ENCODE assay signal across 13 cellular contexts in the genomic region with DNA sequence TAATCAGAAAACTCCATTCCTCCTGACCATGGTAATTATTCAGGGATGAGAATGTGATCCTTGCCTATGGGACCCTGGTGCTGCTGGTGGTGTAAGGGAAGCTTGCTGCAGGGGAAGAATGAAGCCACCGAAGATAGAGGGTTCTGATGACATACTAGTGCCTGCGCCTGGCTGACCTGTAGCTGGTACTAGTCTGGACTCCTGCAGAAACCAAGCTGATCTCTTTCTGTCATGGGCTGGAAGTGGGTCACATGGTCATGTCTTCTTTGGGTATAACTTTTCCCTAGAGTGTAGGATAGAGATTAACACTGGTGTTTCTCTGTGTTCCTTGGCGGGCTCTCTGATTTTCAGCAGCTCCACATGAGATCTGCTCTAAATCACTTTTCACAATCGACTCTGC. TPM values are rescaled to one million over a fixed set of nuclear protein-coding genes. Genes with fewer than 3 reads are reported as not detected.
DNase-seq lines count a peak whose midpoint lies in the region; ATAC-seq and TF ChIP-seq lines count a peak whose summit lies in the region.
"Had no signal": no experiment of that assay in that cellular context is flagged by ENCODE, and none has a peak within 500 bp of the region (broad histone marks: within the 10 kb centered on the region; RNA-seq: fewer than 3 reads in every experiment).

No MANE protein-coding gene starts in this region.

- peaks cover 0 to 19% (median 0%) of the 10 kb centered on the region in 9 donors for H3K27me3 ChIP-seq in heart left ventricle
- no peaks in the 10 kb centered on the region for H3K27me3 ChIP-seq in RWPE2 (ENCODE audit: insufficient read depth, poor library complexity, severe bottlenecking)

- H3K4me1 ChIP-seq in heart left ventricle (peaks cover 0 to 20% (median 12%) of the 10 kb centered on the region in 12 donors), RWPE2 (ENCODE audit: insufficient read depth, poor library complexity, severe bottlenecking) (no peaks in the 10 kb centered on the region)

- H3K36me3 ChIP-seq in heart left ventricle (peaks cover 0 to 23% (median 17%) of the 10 kb centered on the region in 9 donors), RWPE2 (ENCODE audit: low read depth) (peaks cover 6% of the 10 kb centered on the region; the same call in 1 of the 2 replicates)

- no peak overlapping the region for H3K4me3 ChIP-seq in heart left ventricle
- no peak overlapping the region for H3K4me3 ChIP-seq in RWPE2 (ENCODE audit: severe bottlenecking)
- H3K4me3 ChIP-seq: K562 had no signal

- 42 to 49% (median 47%) methylated on average over 4 of the region's 4 CpGs for whole genome bisulfite sequencing in heart left ventricle, 4 donors

- no peak for TF ChIP-seq POLR2A in heart left ventricle (IDR thresholded peaks at IDR 0.05)

- H3K27ac ChIP-seq in heart left ventricle (no peak overlapping the region), RWPE2 (ENCODE audit: poor library complexity, severe bottlenecking) (no peak overlapping the region)

- intact Hi-C loops in heart left ventricle (cut with DNase I): no loop called here
- intact Hi-C loops in cardiac septum (cut with DNase I): no loop called here

- no peaks in the 10 kb centered on the region for H3K9me3 ChIP-seq in heart left ventricle
- H3K9me3 ChIP-seq in RWPE2 (ENCODE audit: severe bottlenecking): no peaks in the 10 kb centered on the region

- DNase-seq in heart left ventricle (peak in 1 of 5 donors; percentile 27), cardiac septum (ENCODE audit: low spot score) (no peak), RWPE2 (ENCODE audit: low spot score) (no peak), islet precursor cell (peak; percentile 45), SHP77 (lab: John Stamatoyannopoulos, UW) (no peak), NCI-H524 (lab: John Stamatoyannopoulos, UW) (no peak)
- DNase-seq: C1 segment of cervical spinal cord, HCEC 1CT, NCI-H1436, NCI-H2081, NCI-H510A had no signal

- TF ChIP-seq CTCF in heart left ventricle (IDR thresholded peaks at IDR 0.05) (no peak), RWPE2 (IDR thresholded peaks at IDR 0.05; ENCODE audit: poor library complexity, severe bottlenecking) (no peak)

- ATAC-seq in heart left ventricle (peak in 3 of 4 donors; percentile 31 to 47 (median 34)), RWPE2 (ENCODE audit: low read depth) (peak; percentile 16; the same call in 1 of the 3 replicates), GM18858 (IDR thresholded peaks at IDR 0.05; ENCODE audit: unreplicated experiment) (no peak)

RNA-seq across cellular contexts. Expression of a gene that starts 8.6 kb away (rescaled TPM):
- 1 to 10 TPM in 1 of 9 donors, under 1 TPM in 7, not detected in 1; 0.11 to 1.0 (median 0.22) TPM for total RNA-seq in heart left ventricle
- polyA plus RNA-seq in heart left ventricle: under 1 TPM; 0.08 to 0.23 TPM
- 0.35 TPM for total RNA-seq in cardiac septum

RNA-seq across cellular contexts. Expression of a gene that starts 38.3 kb away (rescaled TPM):
- total RNA-seq in heart left ventricle (10 to 100 TPM; 15.3 to 37.8 (median 20.6) TPM), cardiac septum (24.1 TPM)
- 10 to 100 TPM; 28.6 to 48.3 TPM for polyA plus RNA-seq in heart left ventricle

RNA-seq across cellular contexts. Expression of a gene that starts 43.2 kb away (rescaled TPM):
- total RNA-seq in heart left ventricle (10 to 100 TPM; 26.0 to 55.5 (median 35.5) TPM), cardiac septum (29.1 TPM)
- 10 to 100 TPM; 25.1 to 78.3 TPM for polyA plus RNA-seq in heart left ventricle
